ENCODE assay signal across 1 cellular context in genomic region chr9:35657327-35658143, GRCh38.
TF ChIP-seq lines count a peak whose summit lies in the region.

Gene RMRP, minus strand, starts transcription at chr9:35658019.

TF ChIP-seq in A549, 52 proteins besides CTCF, POLR2A, EP300 and RAD21 (continued from another document):
- TF ChIP-seq, protein P1, sequence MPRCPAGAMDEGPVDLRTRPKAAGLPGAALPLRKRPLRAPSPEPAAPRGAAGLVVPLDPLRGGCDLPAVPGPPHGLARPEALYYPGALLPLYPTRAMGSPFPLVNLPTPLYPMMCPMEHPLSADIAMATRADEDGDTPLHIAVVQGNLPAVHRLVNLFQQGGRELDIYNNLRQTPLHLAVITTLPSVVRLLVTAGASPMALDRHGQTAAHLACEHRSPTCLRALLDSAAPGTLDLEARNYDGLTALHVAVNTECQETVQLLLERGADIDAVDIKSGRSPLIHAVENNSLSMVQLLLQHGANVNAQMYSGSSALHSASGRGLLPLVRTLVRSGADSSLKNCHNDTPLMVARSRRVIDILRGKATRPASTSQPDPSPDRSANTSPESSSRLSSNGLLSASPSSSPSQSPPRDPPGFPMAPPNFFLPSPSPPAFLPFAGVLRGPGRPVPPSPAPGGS (IDR thresholded peaks at IDR 0.05): peak; percentile 51; the same call in 1 of the 3 replicates
- TF ChIP-seq HES2 (IDR thresholded peaks at IDR 0.05) (no peak), CEBPB (IDR thresholded peaks at IDR 0.05) (peak in 1 of 2 experiments; percentile 43; a peak in 1 of 4 replicates), TP53 (CRISPR knock-in tag; IDR thresholded peaks at IDR 0.05) (peak; percentile 27; the same call in 1 of the 2 replicates), MAFK (IDR thresholded peaks at IDR 0.05; ENCODE audit: partially characterized antibody) (no peak), BHLHE40 (IDR thresholded peaks at IDR 0.05; ENCODE audit: low read depth, low read length) (peak; percentile 95)
